In genomic region chr7:75878312-75878768, GRCh38 we compare ENCODE assay signal across 8 cellular contexts. TPM values are rescaled to one million over a fixed set of nuclear protein-coding genes. Genes with fewer than 3 reads are reported as not detected.
DNase-seq lines count a peak whose midpoint lies in the region; ATAC-seq and TF ChIP-seq lines count a peak whose summit lies in the region.

No MANE protein-coding gene starts in this region.

- peak; percentile 57 for ATAC-seq in GM19395 (IDR thresholded peaks at IDR 0.05; ENCODE audit: unreplicated experiment)
- peak; percentile 16 for ATAC-seq in HG03558 (IDR thresholded peaks at IDR 0.05; ENCODE audit: extremely low read depth, unreplicated experiment)
- no peak for ATAC-seq in GM18870 (IDR thresholded peaks at IDR 0.05; ENCODE audit: unreplicated experiment)

- intact Hi-C loops in MCF 10A (cut with micrococcal nuclease), result loop anchor here (2.0 kb wide), 1 partner anchor 66 kb away; no protein-coding TSS in a partner anchor

- no peaks in the 10 kb centered on the region for H3K9me3 ChIP-seq in mucosa of rectum (ENCODE audit: control insufficient read depth in 2 of 2, low read length in 2 of 2)

- H3K27ac ChIP-seq in ACC112 (ENCODE audit: low read depth, low read length) (peak overlapping the region; percentile 23), mucosa of rectum (ENCODE audit: low read depth in 2 of 2, low read length in 2 of 2) (peak overlapping the region; percentile 76 to 84)

- H2AFZ ChIP-seq in ACC112 (ENCODE audit: low read length, unreplicated experiment), result peak overlapping the region; percentile 64

- H3K4me1 ChIP-seq in ACC112 (ENCODE audit: control insufficient read depth, insufficient read depth, low read length, unreplicated experiment) (peaks cover 14% of the 10 kb centered on the region), mucosa of rectum (ENCODE audit: control insufficient read depth in 2 of 2, insufficient read depth in 2 of 2, low read length in 2 of 2) (peaks cover 14 to 20% of the 10 kb centered on the region in 2 donors)

- no peaks in the 10 kb centered on the region for H3K9me3 Mint-ChIP-seq in MCF 10A (ENCODE audit: unreplicated experiment)

- no peak for DNase-seq in MCF 10A (ENCODE audit: unreplicated experiment)
- no peak for DNase-seq in stimulated activated CD4-positive, alpha-beta T cell treated with anti-CD3 and anti-CD28 coated beads, Interleukin-1b, Interleukin-23, amount 100 ng/mL, for 48 hours
- no peak for DNase-seq in NCI-H2227 treated with DMSO at 0.1 percent for 48 hours (lab: John Stamatoyannopoulos, UW)

- peak overlapping the region; percentile 64 to 72 for H3K9ac ChIP-seq in mucosa of rectum (ENCODE audit: low read depth in 1 of 2, low read length in 2 of 2)

- H3K27me3 Mint-ChIP-seq in MCF 10A (ENCODE audit: insufficient read depth, unreplicated experiment), result no peaks in the 10 kb centered on the region

- no peaks in the 10 kb centered on the region for H3K27me3 ChIP-seq in ACC112 (ENCODE audit: insufficient read depth, low read length)
- H3K27me3 ChIP-seq in mucosa of rectum (ENCODE audit: control insufficient read depth in 2 of 2, insufficient read depth in 2 of 2, low read length in 2 of 2), result no peaks in the 10 kb centered on the region

- BruUV-seq in MCF 10A (replicated peaks; lab: Mats Ljungman, UMichigan), result TSS peak; percentile 53

- peaks cover 24% of the 10 kb centered on the region for H3K36me3 Mint-ChIP-seq in MCF 10A (ENCODE audit: insufficient read depth, unreplicated experiment)

- CTCF ChIA-PET in MCF 10A (lab: Yijun Ruan, JAX), result interaction anchor here (2.0 kb wide), 1 partner anchor 12 kb away, joined by 9 read pairs; no protein-coding TSS in a partner anchor

- peak overlapping the region; percentile 78 for H3K27ac Mint-ChIP-seq in MCF 10A (ENCODE audit: low read depth, unreplicated experiment)

- no peak for TF ChIP-seq CTCF in MCF 10A (IDR thresholded peaks at IDR 0.05; ENCODE audit: unreplicated experiment)

- H3K4me1 Mint-ChIP-seq in MCF 10A (ENCODE audit: insufficient read depth, unreplicated experiment), result peaks cover 7% of the 10 kb centered on the region

- POLR2A ChIA-PET in MCF 10A (lab: Yijun Ruan, JAX), result interaction anchor here (1.0 to 1.7 kb wide), 7 partner anchors 13 to 170 kb away, joined by 3 to 8 read pairs (median 6); partner anchors contain the start of genes MDH2, POR and STYXL1

- peak overlapping the region; percentile 85 for H3K4me3 Mint-ChIP-seq in MCF 10A (ENCODE audit: unreplicated experiment)

- H3K36me3 ChIP-seq in ACC112 (ENCODE audit: insufficient read depth, low read length) (peaks cover 7% of the 10 kb centered on the region; the same call in 1 of the 2 replicates), mucosa of rectum (ENCODE audit: control insufficient read depth in 2 of 2, insufficient read depth in 2 of 2, low read length in 2 of 2) (peaks cover 12 to 26% of the 10 kb centered on the region in 2 donors)

- H3K4me3 ChIP-seq in ACC112 (ENCODE audit: low read depth, low read length) (peak overlapping the region; percentile 64), mucosa of rectum (ENCODE audit: low read length in 2 of 2) (peak overlapping the region; percentile 93 to 96)

- peaks cover 17% of the 10 kb centered on the region for H3K79me2 ChIP-seq in ACC112 (ENCODE audit: control insufficient read depth, insufficient read depth, low read length, unreplicated experiment)

RNA-seq across cellular contexts. Expression of gene RHBDD2, which starts 0.5 kb away (rescaled TPM):
- 36.1 and 38.6 TPM in 2 replicates for total RNA-seq in MCF 10A (2022)

RNA-seq across cellular contexts. Expression of gene POR, which starts 36.6 kb away (rescaled TPM):
- 45.1 and 58.0 TPM in 2 replicates for total RNA-seq in MCF 10A (2022)
